8 cellular contexts compared by ENCODE assay signal in genomic region chr11:96464695-96465307, GRCh38.
A peak's percentile ranks its signal among the peaks of the same experiment; 100 is the strongest.
DNase-seq lines count a peak whose midpoint lies in the region; FAIRE-seq and TF ChIP-seq lines count a peak whose summit lies in the region.

No MANE protein-coding gene starts in this region.

- H3K36me3 Mint-ChIP-seq in activated T-helper 2 cell treated with anti-CD3 and anti-CD28 coated beads, Interferon-gamma antibody, Interleukin-2, Interleukin-4, amounts not matched to agents 10 μg/mL and 5 μg/mL and 100 μg/mL, durations not matched to agents 14 hours and 24 hours and 36 hours (ENCODE audit: low read depth) = no peaks in the 10 kb centered on the region

- H3K4me3 Mint-ChIP-seq in activated T-helper 2 cell treated with anti-CD3 and anti-CD28 coated beads, Interferon-gamma antibody, Interleukin-2, Interleukin-4, amounts not matched to agents 10 μg/mL and 5 μg/mL and 100 μg/mL, durations not matched to agents 14 hours and 24 hours and 36 hours (ENCODE audit: low read depth) = no peak overlapping the region

- peak overlapping the region in 33 of 59 donors; percentile 1 to 76 (median 47) for H3K27ac ChIP-seq in dorsolateral prefrontal cortex

- H3K4me3 ChIP-seq in AG04449 (ENCODE audit: low read depth, low read length) (no peak overlapping the region), GM12865 (ENCODE audit: low read depth, low read length) (no peak overlapping the region), HFF-Myc (replicated peaks; ENCODE audit: low read depth, low read length) (no peak overlapping the region), dorsolateral prefrontal cortex (peak overlapping the region in 57 of 59 donors; percentile 23 to 66 (median 52))

- intact Hi-C loops in dorsolateral prefrontal cortex (cut with DNase I) = no loop called here
- intact Hi-C loops in activated T-helper 2 cell treated with anti-CD3 and anti-CD28 coated beads, Interferon-gamma antibody, Interleukin-2, Interleukin-4, amounts not matched to agents 10 μg/mL and 5 μg/mL and 100 μg/mL, durations not matched to agents 14 hours and 24 hours and 36 hours (cut with micrococcal nuclease) = loop anchor here (2.0 kb wide), 1 partner anchor 676 kb away; no protein-coding TSS in a partner anchor

- DNase-seq in AG04449 (ENCODE audit: low read depth, low spot score) = peak; percentile 24
- peak; percentile 66 for DNase-seq in GM12865 (ENCODE audit: low read depth)
- DNase-seq in HFF-Myc (ENCODE audit: extremely low read depth, low read depth) = peak; percentile 56
- DNase-seq in M059J (ENCODE audit: low read depth) = peak; percentile 76
- peak; percentile 65 for DNase-seq in RCC 7860 (ENCODE audit: low spot score)
- peak in 2 of 10 donors; percentile 19 to 35 for DNase-seq in dorsolateral prefrontal cortex
- peak; percentile 89 for DNase-seq in medulla oblongata (ENCODE audit: extremely low spot score)
- DNase-seq in activated T-helper 2 cell treated with anti-CD3 and anti-CD28 coated beads, Interferon-gamma antibody, Interleukin-2, Interleukin-4, amounts not matched to agents 10 μg/mL and 5 μg/mL and 100 μg/mL, durations not matched to agents 14 hours and 24 hours and 36 hours (ENCODE audit: low spot score) = no peak

- no peaks in the 10 kb centered on the region for H3K27me3 ChIP-seq in dorsolateral prefrontal cortex

- no peaks in the 10 kb centered on the region for H3K4me1 Mint-ChIP-seq in activated T-helper 2 cell treated with anti-CD3 and anti-CD28 coated beads, Interferon-gamma antibody, Interleukin-2, Interleukin-4, amounts not matched to agents 10 μg/mL and 5 μg/mL and 100 μg/mL, durations not matched to agents 14 hours and 24 hours and 36 hours (ENCODE audit: low read depth)

- no peaks in the 10 kb centered on the region for H3K9me3 Mint-ChIP-seq in activated T-helper 2 cell treated with anti-CD3 and anti-CD28 coated beads, Interferon-gamma antibody, Interleukin-2, Interleukin-4, amounts not matched to agents 10 μg/mL and 5 μg/mL and 100 μg/mL, durations not matched to agents 14 hours and 24 hours and 36 hours

- peaks cover 7% of the 10 kb centered on the region for H3K27me3 Mint-ChIP-seq in activated T-helper 2 cell treated with anti-CD3 and anti-CD28 coated beads, Interferon-gamma antibody, Interleukin-2, Interleukin-4, amounts not matched to agents 10 μg/mL and 5 μg/mL and 100 μg/mL, durations not matched to agents 14 hours and 24 hours and 36 hours (ENCODE audit: low read depth)

- POLR2A ChIA-PET in AG04449 (lab: Yijun Ruan, JAX) = no interaction called here

- no peak overlapping the region for H3K27ac Mint-ChIP-seq in activated T-helper 2 cell treated with anti-CD3 and anti-CD28 coated beads, Interferon-gamma antibody, Interleukin-2, Interleukin-4, amounts not matched to agents 10 μg/mL and 5 μg/mL and 100 μg/mL, durations not matched to agents 14 hours and 24 hours and 36 hours

- peak; percentile 78 for FAIRE-seq in RCC 7860 (lab: Jason Lieb, UNC)

- TF ChIP-seq CTCF in AG04449 (IDR thresholded peaks at IDR 0.05; ENCODE audit: insufficient read depth, low read length, missing control alignments) (peak; percentile 53), GM12865 (IDR thresholded peaks at IDR 0.05; ENCODE audit: insufficient read depth, low read depth, low read length, missing control alignments) (peak; percentile 66), HFF-Myc (IDR thresholded peaks at IDR 0.05; ENCODE audit: low read depth, low read length, missing control alignments) (peak; percentile 64), dorsolateral prefrontal cortex (IDR thresholded peaks at IDR 0.05 in 54 of 56, conservative IDR thresholded peaks at IDR 0.05 in 2 of 56; ENCODE audit: low read depth in 1 of 56, partially characterized antibody in 56 of 56) (peak; percentile 72 to 92 (median 87))

- CTCF ChIA-PET in AG04449 (lab: Yijun Ruan, JAX) = interaction anchor here (0.7 to 4.5 kb wide), 17 partner anchors 10 to 1944 kb away, joined by 3 to 50 read pairs (median 4); no protein-coding TSS in a partner anchor

Comparison
In these comparisons a context has a peak if more than half of its experiments do, and no peak if none do; other contexts are left out.
1. H3K4me3 ChIP-seq: peak in dorsolateral prefrontal cortex (57 of 59); none in AG04449 (single experiment), GM12865 (single experiment) and HFF-Myc (single experiment).
2. Peak in every context shown above with its lines, with median percentiles within 50 percentile points of each other: CTCF ChIP-seq.